Comparison of ENCODE assay signal across 28 cellular contexts in genomic region chr16:11413907-11414595, GRCh38.
"Had no signal": no experiment of that assay in that cellular context is flagged by ENCODE, and none has a peak within 500 bp of the region (broad histone marks: within the 10 kb centered on the region; RNA-seq: fewer than 3 reads in every experiment).

No MANE protein-coding gene starts in this region.

- H3K4me3 Mint-ChIP-seq: activated CD4-positive, alpha-beta T cell treated with anti-CD3 and anti-CD28 coated beads, Interleukin-2, amount 10 ng/mL, durations not matched to agents 24 days and 14 days; activated CD8-positive, alpha-beta T cell treated with anti-CD3 and anti-CD28 coated beads, Interleukin-2, amount 10 ng/mL, durations not matched to agents 7 days and 5 days; activated naive CD4-positive, alpha-beta T cell treated with anti-CD3 and anti-CD28 coated beads, Interleukin-2, amount 50 U/mL, for 24 hours; activated naive CD8-positive, alpha-beta T cell treated with anti-CD3 and anti-CD28 coated beads, Interleukin-2, amount 10 ng/mL, durations not matched to agents 7 days and 5 days; activated T-cell treated with anti-CD3 and anti-CD28 coated beads, Interleukin-2, amount 50 U/mL, for 24 hours; T-helper 1 cell treated with Interleukin-12 subunit alpha and Interleukin-12 subunit beta and Interleukin-4 antibody, amounts not matched to agents 30 μg/mL and 1 μg/mL, for 36 hours; T-helper 2 cell treated with Interferon-gamma antibody and Interleukin-4, amounts not matched to agents 5 μg/mL and 100 μg/mL, for 36 hours had no signal

- H3K36me3 ChIP-seq: ascending aorta, cardiac muscle cell, Peyer's patch had no signal

- H3K27ac ChIP-seq: ascending aorta, cardiac muscle cell, KMS-11, Peyer's patch had no signal

- H3K27me3 Mint-ChIP-seq: activated naive CD4-positive, alpha-beta T cell treated with anti-CD3 and anti-CD28 coated beads, Interleukin-2, amount 50 U/mL, for 24 hours; activated naive CD8-positive, alpha-beta T cell treated with anti-CD3 and anti-CD28 coated beads, Interleukin-2, amount 10 ng/mL, durations not matched to agents 7 days and 5 days; activated T-cell treated with anti-CD3 and anti-CD28 coated beads, Interleukin-2, amount 50 U/mL, for 24 hours had no signal

- H3K27me3 ChIP-seq: ascending aorta, cardiac muscle cell, Peyer's patch had no signal

- H3K9me3 Mint-ChIP-seq: activated CD4-positive, alpha-beta T cell treated with anti-CD3 and anti-CD28 coated beads, Interleukin-2, amount 10 ng/mL, durations not matched to agents 24 days and 14 days; activated naive CD4-positive, alpha-beta T cell treated with anti-CD3 and anti-CD28 coated beads, Interleukin-2, amount 50 U/mL, for 24 hours; activated naive CD8-positive, alpha-beta T cell treated with anti-CD3 and anti-CD28 coated beads, Interleukin-2, amount 10 ng/mL, durations not matched to agents 7 days and 5 days; activated T-cell treated with anti-CD3 and anti-CD28 coated beads, Interleukin-2, amount 50 U/mL, for 24 hours; activated T-helper 2 cell treated with anti-CD3 and anti-CD28 coated beads, Interferon-gamma antibody, Interleukin-2, Interleukin-4, amounts not matched to agents 10 μg/mL and 5 μg/mL and 100 μg/mL, durations not matched to agents 14 hours and 24 hours and 36 hours; T-helper 1 cell treated with Interleukin-12 subunit alpha and Interleukin-12 subunit beta and Interleukin-4 antibody, amounts not matched to agents 30 μg/mL and 1 μg/mL, for 36 hours; T-helper 2 cell treated with Interferon-gamma antibody and Interleukin-4, amounts not matched to agents 5 μg/mL and 100 μg/mL, for 36 hours had no signal

- H3K27ac Mint-ChIP-seq: activated CD4-positive, alpha-beta T cell treated with anti-CD3 and anti-CD28 coated beads, Interleukin-2, amount 10 ng/mL, durations not matched to agents 24 days and 14 days; activated CD8-positive, alpha-beta T cell treated with anti-CD3 and anti-CD28 coated beads, Interleukin-2, amount 10 ng/mL, durations not matched to agents 7 days and 5 days; activated naive CD4-positive, alpha-beta T cell treated with anti-CD3 and anti-CD28 coated beads, Interleukin-2, amount 50 U/mL, for 24 hours; activated naive CD8-positive, alpha-beta T cell treated with anti-CD3 and anti-CD28 coated beads, Interleukin-2, amount 10 ng/mL, durations not matched to agents 7 days and 5 days; activated T-cell treated with anti-CD3 and anti-CD28 coated beads, Interleukin-2, amount 50 U/mL, for 24 hours; activated T-helper 2 cell treated with anti-CD3 and anti-CD28 coated beads, Interferon-gamma antibody, Interleukin-2, Interleukin-4, amounts not matched to agents 10 μg/mL and 5 μg/mL and 100 μg/mL, durations not matched to agents 14 hours and 24 hours and 36 hours; T-helper 1 cell treated with Interleukin-12 subunit alpha and Interleukin-12 subunit beta and Interleukin-4 antibody, amounts not matched to agents 30 μg/mL and 1 μg/mL, for 36 hours; T-helper 2 cell treated with Interferon-gamma antibody and Interleukin-4, amounts not matched to agents 5 μg/mL and 100 μg/mL, for 36 hours had no signal

- H3K9ac ChIP-seq: KMS-11 had no signal

- H3K4me1 Mint-ChIP-seq: activated CD4-positive, alpha-beta T cell treated with anti-CD3 and anti-CD28 coated beads, Interleukin-2, amount 10 ng/mL, durations not matched to agents 24 days and 14 days; activated naive CD4-positive, alpha-beta T cell treated with anti-CD3 and anti-CD28 coated beads, Interleukin-2, amount 50 U/mL, for 24 hours; activated naive CD8-positive, alpha-beta T cell treated with anti-CD3 and anti-CD28 coated beads, Interleukin-2, amount 10 ng/mL, durations not matched to agents 7 days and 5 days had no signal

- DNase-seq: activated CD4-positive, alpha-beta T cell treated with anti-CD3 and anti-CD28 coated beads, Interleukin-2, amount 10 ng/mL, durations not matched to agents 24 days and 14 days; activated CD4-positive, alpha-beta T cell treated with anti-CD3 and anti-CD28 coated beads, Interleukin-2, amount 50 U/mL, for 48 hours; activated CD8-positive, alpha-beta T cell treated with anti-CD3 and anti-CD28 coated beads, Interleukin-2, amount 10 ng/mL, durations not matched to agents 7 days and 5 days; activated gamma-delta T cell; activated naive CD4-positive, alpha-beta T cell treated with Interleukin-2 at 50 U/mL for 16 hours; activated naive CD8-positive, alpha-beta T cell treated with anti-CD3 and anti-CD28 coated beads, Interleukin-2, amount 10 ng/mL, durations not matched to agents 7 days and 5 days; activated T-cell treated with anti-CD3 and anti-CD28 coated beads, Interleukin-2, amount 50 U/mL, for 24 hours; amygdala; MM.1S; MV-4-11; NCI-H1092; NCI-H1436 treated with DMSO at 0.1 percent for 48 hours; NCI-H1694 treated with DMSO at 0.1 percent for 48 hours; NCI-H2029; NCI-H345; NCI-H524 treated with DMSO at 0.1 percent for 48 hours; NK-92 treated with Interleukin-12 subunit alpha and Interleukin-12 subunit beta, amount 100 ng/mL, for 24 hours; PC-3; Peyer's patch; RPMI8226; SIG-M5 had no signal

- H3K36me3 Mint-ChIP-seq: activated naive CD4-positive, alpha-beta T cell treated with anti-CD3 and anti-CD28 coated beads, Interleukin-2, amount 50 U/mL, for 24 hours; activated naive CD8-positive, alpha-beta T cell treated with anti-CD3 and anti-CD28 coated beads, Interleukin-2, amount 10 ng/mL, durations not matched to agents 7 days and 5 days had no signal

- H3K4me3 ChIP-seq: ascending aorta, cardiac muscle cell, Peyer's patch had no signal

- H3K4me2 ChIP-seq: KMS-11 had no signal

- H3K9me3 ChIP-seq: ascending aorta, Peyer's patch had no signal

- H3K4me1 ChIP-seq: Peyer's patch had no signal
